1 cellular context compared by ENCODE assay signal in the genomic region with DNA sequence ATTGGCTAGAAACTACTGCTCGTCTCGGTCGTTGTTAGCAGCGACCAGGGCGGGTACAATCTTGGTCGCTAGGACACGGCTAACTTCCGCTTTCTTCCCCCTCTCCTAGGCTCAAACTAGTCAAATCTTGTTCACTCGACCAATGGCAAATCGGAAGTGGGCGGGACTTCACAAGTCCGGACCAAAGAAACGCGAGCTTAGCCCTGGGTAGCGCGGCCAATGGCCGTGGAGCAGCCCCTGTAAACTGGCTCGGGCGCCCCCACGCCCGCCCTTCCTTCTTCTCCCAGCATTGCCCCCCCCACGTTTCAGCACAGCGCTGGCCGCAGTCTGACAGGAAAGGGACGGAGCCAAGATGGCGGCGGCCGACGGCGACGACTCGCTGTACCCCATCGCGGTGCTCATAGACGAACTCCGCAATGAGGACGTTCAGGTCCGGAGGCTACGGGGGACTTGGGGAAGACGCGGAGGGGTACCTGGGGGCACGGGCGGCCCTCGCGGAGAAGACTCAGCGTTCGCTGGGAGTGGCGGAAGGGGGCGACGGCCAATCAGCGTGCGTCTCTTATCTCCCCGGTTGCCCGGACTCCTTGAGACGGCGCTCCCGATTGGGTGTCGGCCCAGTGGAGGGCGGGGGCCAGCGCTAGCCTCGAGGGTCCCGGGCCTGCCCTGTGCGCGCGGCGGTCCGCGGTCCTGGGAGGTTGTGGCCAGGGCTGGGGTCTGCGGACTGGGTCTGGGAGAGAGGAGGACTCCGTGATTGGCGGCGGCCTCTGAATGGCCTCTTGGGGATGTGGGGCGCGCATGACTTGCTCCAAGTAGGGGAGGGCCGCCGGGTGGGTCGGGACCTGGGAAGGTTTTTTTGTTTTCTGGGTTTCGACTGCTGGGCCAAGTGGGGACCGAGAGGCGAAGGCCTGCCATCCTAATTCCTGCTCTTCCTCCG.
TF ChIP-seq lines count a peak whose summit lies in the region.

Gene PPP2R1A, plus strand, starts transcription at position 308 of the 934 bp plus-strand sequence. Its CDS starts 45 bp downstream, at position 353.

TF ChIP-seq in K562, 482 proteins besides CTCF, POLR2A, EP300 and RAD21 (continued from another document and continues in another):
- TF ChIP-seq, protein P1, sequence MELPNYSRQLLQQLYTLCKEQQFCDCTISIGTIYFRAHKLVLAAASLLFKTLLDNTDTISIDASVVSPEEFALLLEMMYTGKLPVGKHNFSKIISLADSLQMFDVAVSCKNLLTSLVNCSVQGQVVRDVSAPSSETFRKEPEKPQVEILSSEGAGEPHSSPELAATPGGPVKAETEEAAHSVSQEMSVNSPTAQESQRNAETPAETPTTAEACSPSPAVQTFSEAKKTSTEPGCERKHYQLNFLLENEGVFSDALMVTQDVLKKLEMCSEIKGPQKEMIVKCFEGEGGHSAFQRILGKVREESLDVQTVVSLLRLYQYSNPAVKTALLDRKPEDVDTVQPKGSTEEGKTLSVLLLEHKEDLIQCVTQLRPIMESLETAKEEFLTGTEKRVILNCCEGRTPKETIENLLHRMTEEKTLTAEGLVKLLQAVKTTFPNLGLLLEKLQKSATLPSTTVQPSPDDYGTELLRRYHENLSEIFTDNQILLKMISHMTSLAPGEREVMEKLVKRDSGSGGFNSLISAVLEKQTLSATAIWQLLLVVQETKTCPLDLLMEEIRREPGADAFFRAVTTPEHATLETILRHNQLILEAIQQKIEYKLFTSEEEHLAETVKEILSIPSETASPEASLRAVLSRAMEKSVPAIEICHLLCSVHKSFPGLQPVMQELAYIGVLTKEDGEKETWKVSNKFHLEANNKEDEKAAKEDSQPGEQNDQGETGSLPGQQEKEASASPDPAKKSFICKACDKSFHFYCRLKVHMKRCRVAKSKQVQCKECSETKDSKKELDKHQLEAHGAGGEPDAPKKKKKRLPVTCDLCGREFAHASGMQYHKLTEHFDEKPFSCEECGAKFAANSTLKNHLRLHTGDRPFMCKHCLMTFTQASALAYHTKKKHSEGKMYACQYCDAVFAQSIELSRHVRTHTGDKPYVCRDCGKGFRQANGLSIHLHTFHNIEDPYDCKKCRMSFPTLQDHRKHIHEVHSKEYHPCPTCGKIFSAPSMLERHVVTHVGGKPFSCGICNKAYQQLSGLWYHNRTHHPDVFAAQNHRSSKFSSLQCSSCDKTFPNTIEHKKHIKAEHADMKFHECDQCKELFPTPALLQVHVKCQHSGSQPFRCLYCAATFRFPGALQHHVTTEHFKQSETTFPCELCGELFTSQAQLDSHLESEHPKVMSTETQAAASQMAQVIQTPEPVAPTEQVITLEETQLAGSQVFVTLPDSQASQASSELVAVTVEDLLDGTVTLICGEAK (IDR thresholded peaks at IDR 0.05): peak; percentile 91
- TF ChIP-seq, protein P1 (CRISPR knock-in tag; IDR thresholded peaks at IDR 0.05): no peak
- TF ChIP-seq ARID1B (IDR thresholded peaks at IDR 0.05): no peak; the same call in 1 of the 2 replicates
- peak; percentile 88 for TF ChIP-seq SP1 (CRISPR knock-in tag; IDR thresholded peaks at IDR 0.05)
- TF ChIP-seq, protein P2, sequence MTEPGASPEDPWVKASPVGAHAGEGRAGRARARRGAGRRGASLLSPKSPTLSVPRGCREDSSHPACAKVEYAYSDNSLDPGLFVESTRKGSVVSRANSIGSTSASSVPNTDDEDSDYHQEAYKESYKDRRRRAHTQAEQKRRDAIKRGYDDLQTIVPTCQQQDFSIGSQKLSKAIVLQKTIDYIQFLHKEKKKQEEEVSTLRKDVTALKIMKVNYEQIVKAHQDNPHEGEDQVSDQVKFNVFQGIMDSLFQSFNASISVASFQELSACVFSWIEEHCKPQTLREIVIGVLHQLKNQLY (CRISPR knock-in tag; conservative IDR thresholded peaks at IDR 0.05): no peak
- TF ChIP-seq SIN3B (IDR thresholded peaks at IDR 0.05; ENCODE audit: low read depth): peak; percentile 58; the same call in 1 of the 2 replicates
- TF ChIP-seq U2AF1 (optimal IDR thresholded peaks at IDR 0.05; ENCODE audit: low read depth, low read length): no peak
- no peak for TF ChIP-seq YBX1 (IDR thresholded peaks at IDR 0.05)
- no peak for TF ChIP-seq NCOA4 (IDR thresholded peaks at IDR 0.05; ENCODE audit: partially characterized antibody)
- TF ChIP-seq, protein P3, sequence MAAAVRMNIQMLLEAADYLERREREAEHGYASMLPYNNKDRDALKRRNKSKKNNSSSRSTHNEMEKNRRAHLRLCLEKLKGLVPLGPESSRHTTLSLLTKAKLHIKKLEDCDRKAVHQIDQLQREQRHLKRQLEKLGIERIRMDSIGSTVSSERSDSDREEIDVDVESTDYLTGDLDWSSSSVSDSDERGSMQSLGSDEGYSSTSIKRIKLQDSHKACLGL (CRISPR knock-in tag; IDR thresholded peaks at IDR 0.05; ENCODE audit: borderline replicate concordance, poor library complexity, severe bottlenecking): no peak
- TF ChIP-seq NCOA6 (IDR thresholded peaks at IDR 0.05): no peak
- TF ChIP-seq NR4A1 (CRISPR knock-in tag; IDR thresholded peaks at IDR 0.05): peak; percentile 67; the same call in 1 of the 2 replicates
- peak; percentile 69; the same call in 1 of the 2 replicates for TF ChIP-seq NR4A1 (tag; IDR thresholded peaks at IDR 0.05)
- peak; percentile 74 for TF ChIP-seq ASH1L (IDR thresholded peaks at IDR 0.05; ENCODE audit: borderline replicate concordance, low read depth, partially characterized antibody)
- TF ChIP-seq, protein P4, sequence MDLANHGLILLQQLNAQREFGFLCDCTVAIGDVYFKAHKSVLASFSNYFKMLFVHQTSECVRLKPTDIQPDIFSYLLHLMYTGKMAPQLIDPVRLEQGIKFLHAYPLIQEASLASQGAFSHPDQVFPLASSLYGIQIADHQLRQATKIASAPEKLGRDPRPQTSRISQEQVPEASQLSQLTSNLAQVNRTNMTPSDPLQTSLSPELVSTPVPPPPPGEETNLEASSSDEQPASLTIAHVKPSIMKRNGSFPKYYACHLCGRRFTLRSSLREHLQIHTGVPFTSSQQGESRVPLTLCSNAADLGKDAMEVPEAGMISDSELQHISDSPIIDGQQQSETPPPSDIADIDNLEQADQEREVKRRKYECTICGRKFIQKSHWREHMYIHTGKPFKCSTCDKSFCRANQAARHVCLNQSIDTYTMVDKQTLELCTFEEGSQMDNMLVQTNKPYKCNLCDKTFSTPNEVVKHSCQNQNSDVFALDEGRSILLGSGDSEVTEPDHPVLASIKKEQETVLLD (IDR thresholded peaks at IDR 0.05): no peak
- peak; percentile 88 to 96 (median 94) for TF ChIP-seq YY1 (IDR thresholded peaks at IDR 0.05; ENCODE audit: borderline replicate concordance in 1 of 3, control insufficient read depth in 1 of 3, extremely low read depth in 1 of 3, insufficient read depth in 3 of 3, insufficient read length in 1 of 3, insufficient replicate concordance in 2 of 3, low read depth in 1 of 3, low read length in 2 of 3)
- TF ChIP-seq CBFA2T3 (IDR thresholded peaks at IDR 0.05): no peak
- no peak for TF ChIP-seq FOXO4 (CRISPR knock-in tag; IDR thresholded peaks at IDR 0.05)
- no peak for TF ChIP-seq POLR3G (IDR thresholded peaks at IDR 0.05; ENCODE audit: extremely low read depth, insufficient read length, insufficient replicate concordance)
- TF ChIP-seq E4F1 (CRISPR knock-in tag; IDR thresholded peaks at IDR 0.05; ENCODE audit: borderline replicate concordance): no peak
- no peak for TF ChIP-seq CBFB (CRISPR knock-in tag; IDR thresholded peaks at IDR 0.05)
- no peak for TF ChIP-seq GATAD2B (IDR thresholded peaks at IDR 0.05; ENCODE audit: borderline replicate concordance)
- no peak for TF ChIP-seq HES1 (IDR thresholded peaks at IDR 0.05; ENCODE audit: low read depth)
- no peak for TF ChIP-seq SRSF3 (IDR thresholded peaks at IDR 0.05; ENCODE audit: insufficient read depth, low read length)
- no peak for TF ChIP-seq PHB2 (IDR thresholded peaks at IDR 0.05; ENCODE audit: low read depth)
- TF ChIP-seq ZKSCAN3 (CRISPR knock-in tag; IDR thresholded peaks at IDR 0.05): no peak
- no peak for TF ChIP-seq ZNF699 (CRISPR knock-in tag; IDR thresholded peaks at IDR 0.05; ENCODE audit: insufficient replicate concordance)
- TF ChIP-seq, protein P5, sequence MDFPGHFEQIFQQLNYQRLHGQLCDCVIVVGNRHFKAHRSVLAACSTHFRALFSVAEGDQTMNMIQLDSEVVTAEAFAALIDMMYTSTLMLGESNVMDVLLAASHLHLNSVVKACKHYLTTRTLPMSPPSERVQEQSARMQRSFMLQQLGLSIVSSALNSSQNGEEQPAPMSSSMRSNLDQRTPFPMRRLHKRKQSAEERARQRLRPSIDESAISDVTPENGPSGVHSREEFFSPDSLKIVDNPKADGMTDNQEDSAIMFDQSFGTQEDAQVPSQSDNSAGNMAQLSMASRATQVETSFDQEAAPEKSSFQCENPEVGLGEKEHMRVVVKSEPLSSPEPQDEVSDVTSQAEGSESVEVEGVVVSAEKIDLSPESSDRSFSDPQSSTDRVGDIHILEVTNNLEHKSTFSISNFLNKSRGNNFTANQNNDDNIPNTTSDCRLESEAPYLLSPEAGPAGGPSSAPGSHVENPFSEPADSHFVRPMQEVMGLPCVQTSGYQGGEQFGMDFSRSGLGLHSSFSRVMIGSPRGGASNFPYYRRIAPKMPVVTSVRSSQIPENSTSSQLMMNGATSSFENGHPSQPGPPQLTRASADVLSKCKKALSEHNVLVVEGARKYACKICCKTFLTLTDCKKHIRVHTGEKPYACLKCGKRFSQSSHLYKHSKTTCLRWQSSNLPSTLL (IDR thresholded peaks at IDR 0.05): no peak
- no peak for TF ChIP-seq SRSF7 (optimal IDR thresholded peaks at IDR 0.05; ENCODE audit: low read depth, low read length)
- peak; percentile 85 for TF ChIP-seq ELF4 (CRISPR knock-in tag; IDR thresholded peaks at IDR 0.05)
- TF ChIP-seq, protein P6, sequence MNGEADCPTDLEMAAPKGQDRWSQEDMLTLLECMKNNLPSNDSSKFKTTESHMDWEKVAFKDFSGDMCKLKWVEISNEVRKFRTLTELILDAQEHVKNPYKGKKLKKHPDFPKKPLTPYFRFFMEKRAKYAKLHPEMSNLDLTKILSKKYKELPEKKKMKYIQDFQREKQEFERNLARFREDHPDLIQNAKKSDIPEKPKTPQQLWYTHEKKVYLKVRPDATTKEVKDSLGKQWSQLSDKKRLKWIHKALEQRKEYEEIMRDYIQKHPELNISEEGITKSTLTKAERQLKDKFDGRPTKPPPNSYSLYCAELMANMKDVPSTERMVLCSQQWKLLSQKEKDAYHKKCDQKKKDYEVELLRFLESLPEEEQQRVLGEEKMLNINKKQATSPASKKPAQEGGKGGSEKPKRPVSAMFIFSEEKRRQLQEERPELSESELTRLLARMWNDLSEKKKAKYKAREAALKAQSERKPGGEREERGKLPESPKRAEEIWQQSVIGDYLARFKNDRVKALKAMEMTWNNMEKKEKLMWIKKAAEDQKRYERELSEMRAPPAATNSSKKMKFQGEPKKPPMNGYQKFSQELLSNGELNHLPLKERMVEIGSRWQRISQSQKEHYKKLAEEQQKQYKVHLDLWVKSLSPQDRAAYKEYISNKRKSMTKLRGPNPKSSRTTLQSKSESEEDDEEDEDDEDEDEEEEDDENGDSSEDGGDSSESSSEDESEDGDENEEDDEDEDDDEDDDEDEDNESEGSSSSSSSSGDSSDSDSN (IDR thresholded peaks at IDR 0.05; ENCODE audit: borderline replicate concordance in 1 of 2, low read depth in 2 of 2, low read length in 2 of 2): no peak
